Comparison of ENCODE assay signal across 8 cellular contexts in genomic region chr6:92810913-92811312, GRCh38.
A peak's percentile ranks its signal among the peaks of the same experiment; 100 is the strongest.
DNase-seq lines count a peak whose midpoint lies in the region; ATAC-seq and TF ChIP-seq lines count a peak whose summit lies in the region.

No MANE protein-coding gene starts in this region.

- no peaks in the 10 kb centered on the region for H3K27me3 ChIP-seq in kidney epithelial cell (ENCODE audit: control insufficient read depth, insufficient read depth, low read length)

- H3K9me3 Mint-ChIP-seq in activated B cell treated with CpG ODN at 0.5 μM for 24 hours: peaks cover 3% of the 10 kb centered on the region

- DNase-seq in COLO668 (lab: John Stamatoyannopoulos, UW; ENCODE audit: unreplicated experiment) (peak; percentile 29), NCI-H2081 treated with DMSO at 0.1 percent for 48 hours (lab: John Stamatoyannopoulos, UW) (peak; percentile 13), activated B cell treated with CpG ODN at 0.5 μM for 24 hours (no peak), kidney epithelial cell (ENCODE audit: low read depth) (peak; percentile 18), mesenteric fat pad (ENCODE audit: low spot score) (no peak)
- DNase-seq in stimulated activated naive CD4-positive, alpha-beta T cell (lab: John Stamatoyannopoulos, UW): no peak

- H3K4me3 Mint-ChIP-seq in activated B cell treated with CpG ODN at 0.5 μM for 24 hours: no peak overlapping the region

- intact Hi-C loops in activated B cell treated with CpG ODN at 0.5 μM for 24 hours (cut with micrococcal nuclease): no loop called here

- CTCF ChIA-PET in activated B cell treated with CpG ODN at 0.5 μM for 24 hours (lab: Charles Lee): no interaction called here

- ATAC-seq in GM18909 (IDR thresholded peaks at IDR 0.05; ENCODE audit: poor library complexity, unreplicated experiment) (peak; percentile 98), HG03045 (IDR thresholded peaks at IDR 0.05; ENCODE audit: unreplicated experiment) (peak; percentile 97), activated B cell treated with CpG ODN at 0.5 μM for 24 hours (ENCODE audit: low read depth) (peak; percentile 45)

- H3K36me3 ChIP-seq in kidney epithelial cell (ENCODE audit: control insufficient read depth, insufficient read depth, low read length): no peaks in the 10 kb centered on the region

- H3K4me3 ChIP-seq in kidney epithelial cell (ENCODE audit: low read depth, low read length): no peak overlapping the region

- no peaks in the 10 kb centered on the region for H3K27me3 Mint-ChIP-seq in activated B cell treated with CpG ODN at 0.5 μM for 24 hours

- POLR2A ChIA-PET in activated B cell treated with CpG ODN at 0.5 μM for 24 hours (lab: Charles Lee): no interaction called here

- TF ChIP-seq CTCF in activated B cell treated with CpG ODN at 0.5 μM for 24 hours (IDR thresholded peaks at IDR 0.05): no peak
- TF ChIP-seq CTCF in kidney epithelial cell (IDR thresholded peaks at IDR 0.05; ENCODE audit: insufficient read depth, low read length, poor library complexity, severe bottlenecking): peak; percentile 81

- no peaks in the 10 kb centered on the region for H3K36me3 Mint-ChIP-seq in activated B cell treated with CpG ODN at 0.5 μM for 24 hours (ENCODE audit: low read depth)

- H3K4me1 Mint-ChIP-seq in activated B cell treated with CpG ODN at 0.5 μM for 24 hours: no peaks in the 10 kb centered on the region

- H3K27ac Mint-ChIP-seq in activated B cell treated with CpG ODN at 0.5 μM for 24 hours: no peak overlapping the region

Comparison
In these comparisons a context has a peak if more than half of its experiments do, and no peak if none do; other contexts are left out.
1. DNase-seq: peak in COLO668 (single experiment), NCI-H2081 treated with DMSO at 0.1 percent for 48 hours (single experiment) and kidney epithelial cell (single experiment); none in activated B cell treated with CpG ODN at 0.5 μM for 24 hours (single experiment), mesenteric fat pad (single experiment) and stimulated activated naive CD4-positive, alpha-beta T cell (0 of 6).
2. ATAC-seq: peak in every context shown above with its lines; median percentile 98 in GM18909; 97 in HG03045; 45 in activated B cell treated with CpG ODN at 0.5 μM for 24 hours.